In the genomic region with DNA sequence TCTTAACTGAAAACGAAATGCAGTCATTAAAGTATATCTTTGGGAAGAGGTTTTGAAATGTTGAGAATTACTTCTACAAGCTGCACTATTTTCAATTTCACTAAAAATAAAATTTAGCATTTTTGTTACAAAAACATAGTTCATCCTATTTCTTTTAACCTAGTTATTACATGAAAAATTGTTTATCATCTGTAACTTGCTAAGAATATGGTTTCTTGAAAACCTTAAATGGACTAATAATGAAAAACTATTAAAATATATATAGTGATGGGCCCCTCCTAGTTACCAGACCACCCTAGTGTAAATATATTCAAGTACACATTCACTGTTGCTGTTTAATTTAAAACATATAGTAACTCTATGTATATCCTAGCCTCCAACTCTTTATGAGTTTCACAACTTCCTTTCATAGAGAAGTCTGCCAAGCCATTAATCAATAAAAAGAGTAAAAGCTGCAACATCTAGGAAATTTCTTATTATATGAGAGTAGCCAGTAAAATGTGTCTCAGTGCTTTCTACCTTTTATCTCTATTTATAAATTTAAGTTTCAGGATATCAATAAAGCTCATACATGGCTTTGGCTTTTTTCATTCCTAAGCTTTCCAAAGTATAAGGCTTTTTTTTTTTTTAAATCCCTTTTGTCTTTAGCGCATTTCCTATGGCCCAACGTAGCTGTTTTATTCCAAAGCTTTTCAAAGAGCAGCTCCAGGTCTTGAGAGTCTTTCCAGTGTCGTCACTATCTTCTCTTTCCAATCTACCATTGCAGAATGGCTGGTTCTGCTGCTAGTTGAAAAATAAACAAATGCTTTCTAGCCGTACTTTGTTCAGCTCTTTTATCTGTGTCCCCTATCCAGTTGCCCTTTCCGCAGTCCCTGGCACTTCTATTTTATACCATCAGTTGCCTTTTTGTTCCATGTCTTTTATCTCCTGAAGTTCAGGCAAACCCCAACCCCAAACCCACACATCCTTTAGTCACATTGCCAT, we compare ENCODE assay signal across 1 cellular context.
TF ChIP-seq lines count a peak whose summit lies in the region.

No MANE protein-coding gene starts in this region.

TF ChIP-seq in HEK293, 187 proteins besides CTCF, POLR2A, EP300 and RAD21 (continued from another document):
- TF ChIP-seq, protein P1, sequence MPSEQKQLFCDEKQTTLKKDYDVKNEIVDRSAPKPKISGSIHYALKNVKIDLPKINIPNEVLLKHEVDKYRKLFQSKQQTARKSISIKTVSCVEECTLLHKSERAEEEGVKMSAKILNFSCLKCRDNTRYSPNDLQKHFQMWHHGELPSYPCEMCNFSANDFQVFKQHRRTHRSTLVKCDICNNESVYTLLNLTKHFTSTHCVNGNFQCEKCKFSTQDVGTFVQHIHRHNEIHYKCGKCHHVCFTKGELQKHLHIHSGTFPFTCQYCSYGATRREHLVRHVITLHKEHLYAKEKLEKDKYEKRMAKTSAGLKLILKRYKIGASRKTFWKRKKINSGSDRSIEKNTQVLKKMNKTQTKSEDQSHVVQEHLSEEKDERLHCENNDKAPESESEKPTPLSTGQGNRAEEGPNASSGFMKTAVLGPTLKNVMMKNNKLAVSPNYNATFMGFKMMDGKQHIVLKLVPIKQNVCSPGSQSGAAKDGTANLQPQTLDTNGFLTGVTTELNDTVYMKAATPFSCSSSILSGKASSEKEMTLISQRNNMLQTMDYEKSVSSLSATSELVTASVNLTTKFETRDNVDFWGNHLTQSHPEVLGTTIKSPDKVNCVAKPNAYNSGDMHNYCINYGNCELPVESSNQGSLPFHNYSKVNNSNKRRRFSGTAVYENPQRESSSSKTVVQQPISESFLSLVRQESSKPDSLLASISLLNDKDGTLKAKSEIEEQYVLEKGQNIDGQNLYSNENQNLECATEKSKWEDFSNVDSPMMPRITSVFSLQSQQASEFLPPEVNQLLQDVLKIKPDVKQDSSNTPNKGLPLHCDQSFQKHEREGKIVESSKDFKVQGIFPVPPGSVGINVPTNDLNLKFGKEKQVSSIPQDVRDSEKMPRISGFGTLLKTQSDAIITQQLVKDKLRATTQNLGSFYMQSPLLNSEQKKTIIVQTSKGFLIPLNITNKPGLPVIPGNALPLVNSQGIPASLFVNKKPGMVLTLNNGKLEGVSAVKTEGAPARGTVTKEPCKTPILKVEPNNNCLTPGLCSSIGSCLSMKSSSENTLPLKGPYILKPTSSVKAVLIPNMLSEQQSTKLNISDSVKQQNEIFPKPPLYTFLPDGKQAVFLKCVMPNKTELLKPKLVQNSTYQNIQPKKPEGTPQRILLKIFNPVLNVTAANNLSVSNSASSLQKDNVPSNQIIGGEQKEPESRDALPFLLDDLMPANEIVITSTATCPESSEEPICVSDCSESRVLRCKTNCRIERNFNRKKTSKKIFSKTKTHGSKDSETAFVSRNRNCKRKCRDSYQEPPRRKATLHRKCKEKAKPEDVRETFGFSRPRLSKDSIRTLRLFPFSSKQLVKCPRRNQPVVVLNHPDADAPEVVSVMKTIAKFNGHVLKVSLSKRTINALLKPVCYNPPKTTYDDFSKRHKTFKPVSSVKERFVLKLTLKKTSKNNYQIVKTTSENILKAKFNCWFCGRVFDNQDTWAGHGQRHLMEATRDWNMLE (tag by site-specific recombination; conservative IDR thresholded peaks at IDR 0.05; ENCODE audit: low read depth), result 0 out of 2 replicates have a peak, but pooled peaks have one; percentile 10
- TF ChIP-seq ZNF391 (tag by site-specific recombination; IDR thresholded peaks at IDR 0.05; ENCODE audit: borderline replicate concordance, low read depth) (peak; percentile 9; the same call in 1 of the 2 replicates), ZNF513 (tag by site-specific recombination; IDR thresholded peaks at IDR 0.05) (peak; percentile 23; the same call in 1 of the 2 replicates), ZNF473 (tag by site-specific recombination; IDR thresholded peaks at IDR 0.05) (no peak), BCL11A (tag by site-specific recombination; IDR thresholded peaks at IDR 0.05; ENCODE audit: low read depth) (peak; percentile 50; the same call in 1 of the 2 replicates), ZNF600 (tag by site-specific recombination; IDR thresholded peaks at IDR 0.05) (peak; percentile 93), FEZF1 (tag by site-specific recombination; IDR thresholded peaks at IDR 0.05) (peak; percentile 100), ZBTB8A (tag by site-specific recombination; IDR thresholded peaks at IDR 0.05) (0 out of 2 replicates have a peak, but pooled peaks have one; percentile 21), ZNF48 (tag by site-specific recombination; IDR thresholded peaks at IDR 0.05) (no peak), ZXDB (tag by site-specific recombination; IDR thresholded peaks at IDR 0.05) (peak; percentile 69; the same call in 1 of the 2 replicates), IKZF3 (tag by site-specific recombination; IDR thresholded peaks at IDR 0.05) (peak; percentile 73), ZNF571 (tag by site-specific recombination; IDR thresholded peaks at IDR 0.05) (no peak), PRDM10 (tag by site-specific recombination; IDR thresholded peaks at IDR 0.05) (peak; percentile 90)
- TF ChIP-seq, protein P2, sequence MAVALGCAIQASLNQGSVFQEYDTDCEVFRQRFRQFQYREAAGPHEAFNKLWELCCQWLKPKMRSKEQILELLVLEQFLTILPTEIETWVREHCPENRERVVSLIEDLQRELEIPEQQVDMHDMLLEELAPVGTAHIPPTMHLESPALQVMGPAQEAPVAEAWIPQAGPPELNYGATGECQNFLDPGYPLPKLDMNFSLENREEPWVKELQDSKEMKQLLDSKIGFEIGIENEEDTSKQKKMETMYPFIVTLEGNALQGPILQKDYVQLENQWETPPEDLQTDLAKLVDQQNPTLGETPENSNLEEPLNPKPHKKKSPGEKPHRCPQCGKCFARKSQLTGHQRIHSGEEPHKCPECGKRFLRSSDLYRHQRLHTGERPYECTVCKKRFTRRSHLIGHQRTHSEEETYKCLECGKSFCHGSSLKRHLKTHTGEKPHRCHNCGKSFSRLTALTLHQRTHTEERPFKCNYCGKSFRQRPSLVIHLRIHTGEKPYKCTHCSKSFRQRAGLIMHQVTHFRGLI (tag by site-specific recombination; IDR thresholded peaks at IDR 0.05), result peak; percentile 20; the same call in 1 of the 2 replicates
